29 cellular contexts compared by ENCODE assay signal in genomic region chr2:207614824-207615223, GRCh38.
"Had no signal": no experiment of that assay in that cellular context is flagged by ENCODE, and none has a peak within 500 bp of the region (broad histone marks: within the 10 kb centered on the region; RNA-seq: fewer than 3 reads in every experiment).

No MANE protein-coding gene starts in this region.

- H3K4me3 Mint-ChIP-seq: dendritic cell treated with granulocyte-macrophage colony-stimulating factor and Interleukin-4, amounts not matched to agents 40 ng/mL and 50 ng/mL, for 4 days; endodermal cell; memory B cell; naive B cell; natural killer cell treated with Interleukin-12 subunit alpha and Interleukin-12 subunit beta and Interleukin-15 and Interleukin-18, amount 100 ng/mL, for 72 hours; neural crest cell; stimulated activated effector memory CD8-positive, alpha-beta T cell treated with anti-CD3 and anti-CD28 coated beads, Interleukin-12 subunit alpha, Interleukin-12 subunit beta, amount 100 ng/mL, for 72 hours had no signal

- H3K27me3 Mint-ChIP-seq: dendritic cell treated with granulocyte-macrophage colony-stimulating factor and Interleukin-4, amounts not matched to agents 40 ng/mL and 50 ng/mL, for 4 days; memory B cell; naive B cell; natural killer cell treated with Interleukin-12 subunit alpha and Interleukin-12 subunit beta and Interleukin-15 and Interleukin-18, amount 100 ng/mL, for 72 hours; progenitor cell of endocrine pancreas had no signal

- FAIRE-seq: kidney had no signal

- H3K9ac ChIP-seq: parathyroid adenoma had no signal

- H3K36me3 ChIP-seq: vagina had no signal

- ATAC-seq: esophagus mucosa; foreskin keratinocyte; gastroesophageal sphincter; heart left ventricle; left lobe of liver; mucosa of descending colon; natural killer cell treated with Interleukin-12 subunit alpha and Interleukin-12 subunit beta and Interleukin-15 and Interleukin-18, amount 100 ng/mL, for 72 hours; sciatic nerve; stimulated activated effector memory CD8-positive, alpha-beta T cell treated with anti-CD3 and anti-CD28 coated beads, Interleukin-12 subunit alpha, Interleukin-12 subunit beta, amount 100 ng/mL, for 72 hours had no signal

- DNase-seq: effector CD8-positive, alpha-beta T cell; endodermal cell; foreskin keratinocyte; heart left ventricle; kidney; mucosa of descending colon; naive B cell; stimulated activated CD4-positive, alpha-beta T cell treated with anti-CD3 and anti-CD28 coated beads, Interleukin-2, amount 100 ng/mL, for 24 hours; stimulated activated CD4-positive, alpha-beta T cell treated with anti-CD3 and anti-CD28 coated beads, Interleukin-4, amount 100 ng/mL, for 24 hours; stimulated activated naive CD4-positive, alpha-beta T cell treated with Interleukin-2 at 50 U/mL for 16 hours; stomach; thyroid gland; trophoblast cell had no signal

- H3K9me3 ChIP-seq: gastroesophageal sphincter, heart left ventricle, mucosa of descending colon, neutrophil, stomach, thyroid gland, vagina had no signal

- H3K27me3 ChIP-seq: foreskin keratinocyte, gastroesophageal sphincter, heart left ventricle, hepatocyte, neutrophil, stomach, thyroid gland, vagina had no signal

- H3K4me1 Mint-ChIP-seq: endodermal cell had no signal

- H3K27ac Mint-ChIP-seq: dendritic cell treated with granulocyte-macrophage colony-stimulating factor and Interleukin-4, amounts not matched to agents 40 ng/mL and 50 ng/mL, for 4 days; endodermal cell; memory B cell; natural killer cell treated with Interleukin-12 subunit alpha and Interleukin-12 subunit beta and Interleukin-15 and Interleukin-18, amount 100 ng/mL, for 72 hours; progenitor cell of endocrine pancreas; stimulated activated effector memory CD8-positive, alpha-beta T cell treated with anti-CD3 and anti-CD28 coated beads, Interleukin-12 subunit alpha, Interleukin-12 subunit beta, amount 100 ng/mL, for 72 hours had no signal

- H3K4me2 ChIP-seq: hepatocyte had no signal

- H3K27ac ChIP-seq: epithelial cell of prostate, foreskin keratinocyte, gastroesophageal sphincter, heart left ventricle, hepatocyte, neutrophil, parathyroid adenoma, stomach, thyroid gland, vagina had no signal

- H3K4me1 ChIP-seq: parathyroid adenoma, thyroid gland had no signal

- H3K79me2 ChIP-seq: hepatocyte, parathyroid adenoma had no signal

- H3K4me3 ChIP-seq: gastroesophageal sphincter, heart left ventricle, hepatocyte, lung, mucosa of descending colon, stomach, thyroid gland, vagina had no signal

- H2AFZ ChIP-seq: hepatocyte, parathyroid adenoma had no signal

- H3K9me3 Mint-ChIP-seq: dendritic cell treated with granulocyte-macrophage colony-stimulating factor and Interleukin-4, amounts not matched to agents 40 ng/mL and 50 ng/mL, for 4 days; endodermal cell; memory B cell; naive B cell; natural killer cell treated with Interleukin-12 subunit alpha and Interleukin-12 subunit beta and Interleukin-15 and Interleukin-18, amount 100 ng/mL, for 72 hours; neural crest cell; stimulated activated effector memory CD8-positive, alpha-beta T cell treated with anti-CD3 and anti-CD28 coated beads, Interleukin-12 subunit alpha, Interleukin-12 subunit beta, amount 100 ng/mL, for 72 hours had no signal
